ENCODE assay signal across 1 cellular context in genomic region chr5:88889165-88890069, GRCh38.
TF ChIP-seq lines count a peak whose summit lies in the region.

No MANE protein-coding gene starts in this region.

TF ChIP-seq in H1, 55 proteins besides CTCF, POLR2A, EP300 and RAD21 (continued from another document):
- TF ChIP-seq E2F6 (IDR thresholded peaks at IDR 0.05) (peak; percentile 77), TEAD4 (IDR thresholded peaks at IDR 0.05; ENCODE audit: low read depth, low read length) (no peak), SIN3A (conservative IDR thresholded peaks at IDR 0.05 in 1 of 2, IDR thresholded peaks at IDR 0.05 in 1 of 2; ENCODE audit: low read depth in 1 of 2, low read length in 2 of 2) (no peak), TCF12 (IDR thresholded peaks at IDR 0.05; ENCODE audit: low read depth, low read length) (0 out of 2 replicates have a peak, but pooled peaks have one; percentile 2), MAX (IDR thresholded peaks at IDR 0.05) (peak; percentile 94), SP1 (IDR thresholded peaks at IDR 0.05; ENCODE audit: low read depth, low read length) (no peak), RNF2 (IDR thresholded peaks at IDR 0.05; ENCODE audit: borderline replicate concordance, low read depth, low read length, missing control alignments, poor library complexity, severe bottlenecking) (no peak), HDAC2 (IDR thresholded peaks at IDR 0.05; ENCODE audit: borderline replicate concordance in 1 of 2, low read depth in 2 of 2, low read length in 2 of 2) (peak in 1 of 2 experiments; percentile 88; a peak in 1 of 4 replicates), TAF1 (IDR thresholded peaks at IDR 0.05; ENCODE audit: low read depth, low read length) (peak; percentile 41; the same call in 1 of the 2 replicates), RXRA (IDR thresholded peaks at IDR 0.05; ENCODE audit: insufficient read depth, low read depth, low read length) (no peak), GTF2F1 (IDR thresholded peaks at IDR 0.05; ENCODE audit: borderline replicate concordance, low read depth, low read length) (no peak), KDM4A (IDR thresholded peaks at IDR 0.05; ENCODE audit: low read depth, low read length, severe bottlenecking) (peak; percentile 77), PHF8 (conservative IDR thresholded peaks at IDR 0.05; ENCODE audit: low read depth, low read length) (peak; percentile 44; the same call in 1 of the 2 replicates), YY1 (IDR thresholded peaks at IDR 0.05; ENCODE audit: low read depth, low read length) (peak; percentile 28; the same call in 1 of the 2 replicates), EZH2 (IDR thresholded peaks at IDR 0.05; ENCODE audit: low read depth, low read length, severe bottlenecking) (peak; percentile 39), SUZ12 (IDR thresholded peaks at IDR 0.05; ENCODE audit: low read length) (no peak), BCL11A (IDR thresholded peaks at IDR 0.05; ENCODE audit: low read depth in 2 of 2, low read length in 2 of 2) (no peak), NANOG (IDR thresholded peaks at IDR 0.05; ENCODE audit: insufficient read depth, low read depth, low read length, poor library complexity, severe bottlenecking) (no peak), BACH1 (IDR thresholded peaks at IDR 0.05; ENCODE audit: low read length) (0 out of 2 replicates have a peak, but pooled peaks have one; percentile 12), ATF2 (IDR thresholded peaks at IDR 0.05; ENCODE audit: low read length) (no peak)
TF ChIP-seq in H1: peak in this region for 11.
